9 cellular contexts compared by ENCODE assay signal in genomic region chr17:39208893-39209292, GRCh38. TPM values are rescaled to one million over a fixed set of nuclear protein-coding genes. Genes with fewer than 3 reads are reported as not detected.
DNase-seq lines count a peak whose midpoint lies in the region; ATAC-seq lines count a peak whose summit lies in the region.
"Had no signal": no experiment of that assay in that cellular context is flagged by ENCODE, and none has a peak within 500 bp of the region (broad histone marks: within the 10 kb centered on the region; RNA-seq: fewer than 3 reads in every experiment).

No MANE protein-coding gene starts in this region.

- peaks cover 16% of the 10 kb centered on the region for H3K4me1 ChIP-seq in SJCRH30
- H3K4me1 ChIP-seq in mucosa of rectum (ENCODE audit: control insufficient read depth in 2 of 2, insufficient read depth in 2 of 2, low read length in 2 of 2), result peaks cover 11 to 15% of the 10 kb centered on the region in 2 donors

- ATAC-seq in HG02759 (IDR thresholded peaks at IDR 0.05; ENCODE audit: unreplicated experiment) (peak; percentile 51), GM18519 (IDR thresholded peaks at IDR 0.05; ENCODE audit: low FRiP score, unreplicated experiment) (no peak)

- H3K9ac ChIP-seq in mucosa of rectum (ENCODE audit: low read depth in 1 of 2, low read length in 2 of 2), result peak overlapping the region; percentile 24 to 31

- DNase-seq in NCI-H2029 (lab: John Stamatoyannopoulos, UW) (peak; percentile 50), NCI-H2029 treated with DMSO at 0.1 percent for 48 hours (lab: John Stamatoyannopoulos, UW) (no peak), SJCRH30 (peak; percentile 79 to 81), HuH-7.5 (ENCODE audit: low spot score) (no peak)
- no peak for DNase-seq in activated effector memory CD4-positive, alpha-beta T cell treated with anti-CD3 and anti-CD28 coated beads, Interleukin-2, amount 50 U/mL, for 16 hours

- H3K9me3 ChIP-seq in SJCRH30 (replicated peaks) (no peaks in the 10 kb centered on the region), mucosa of rectum (ENCODE audit: control insufficient read depth in 2 of 2, low read length in 2 of 2) (no peaks in the 10 kb centered on the region)

- no peak overlapping the region for H3K4me3 ChIP-seq in SJCRH30
- H3K4me3 ChIP-seq in mucosa of rectum (ENCODE audit: low read length in 2 of 2), result no peak overlapping the region

- H3K36me3 ChIP-seq in SJCRH30 (peaks cover 12% of the 10 kb centered on the region), mucosa of rectum (ENCODE audit: control insufficient read depth in 2 of 2, insufficient read depth in 2 of 2, low read length in 2 of 2) (peaks cover 11 to 14% of the 10 kb centered on the region in 2 donors)

- H3K27ac ChIP-seq in SJCRH30 (no peak overlapping the region), mucosa of rectum (ENCODE audit: low read depth in 2 of 2, low read length in 2 of 2) (no peak overlapping the region)

- H3K27me3 ChIP-seq in SJCRH30 (peaks cover 3% of the 10 kb centered on the region; the same call in 1 of the 2 replicates), mucosa of rectum (ENCODE audit: control insufficient read depth in 2 of 2, insufficient read depth in 2 of 2, low read length in 2 of 2) (peaks cover 0 to 2% of the 10 kb centered on the region in 2 donors)

RNA-seq across cellular contexts. Expression of gene RPL19, which starts 8.8 kb away (rescaled TPM):
- total RNA-seq in SJCRH30 (2014; rRNA removed; shearing (Covaris generic)), result 2,386 and 2,441 TPM in 2 replicates

RNA-seq across cellular contexts. Expression of gene CACNB1, which starts 11.4 kb away (rescaled TPM):
- 4.6 and 8.3 TPM in 2 replicates for total RNA-seq in SJCRH30 (2014; rRNA removed; shearing (Covaris generic))

RNA-seq across cellular contexts. Expression of gene STAC2, which starts 16.9 kb away (rescaled TPM):
- not detected in 2 replicates for total RNA-seq in SJCRH30 (2014; rRNA removed; shearing (Covaris generic))
- total RNA-seq: T-helper 2 cell treated with Interferon-gamma antibody and Interleukin-4, amounts not matched to agents 100 ng/mL and 5 ng/mL, for 36 hours had no signal

RNA-seq across cellular contexts. Expression of gene ARL5C, which starts 42.9 kb away (rescaled TPM):
- not detected in 2 replicates for total RNA-seq in SJCRH30 (2014; rRNA removed; shearing (Covaris generic))
- total RNA-seq: T-helper 2 cell treated with Interferon-gamma antibody and Interleukin-4, amounts not matched to agents 100 ng/mL and 5 ng/mL, for 36 hours had no signal

RNA-seq across cellular contexts. Expression of gene PLXDC1, which starts 57.5 kb away (rescaled TPM):
- 0.06 TPM in 1 of 2 replicates, not detected in the other for total RNA-seq in SJCRH30 (2014; rRNA removed; shearing (Covaris generic))

Comparison
In these comparisons a context has a peak if more than half of its experiments do, and no peak if none do; other contexts are left out.
1. DNase-seq: peak in NCI-H2029 (single experiment) and SJCRH30 (2 of 2); none in NCI-H2029 treated with DMSO at 0.1 percent for 48 hours (single experiment), HuH-7.5 (single experiment) and activated effector memory CD4-positive, alpha-beta T cell treated with anti-CD3 and anti-CD28 coated beads, Interleukin-2, amount 50 U/mL, for 16 hours (single experiment).